In genomic region chr2:101027852-101028251, GRCh38 we compare ENCODE assay signal across 7 cellular contexts.
"Had no signal": no experiment of that assay in that cellular context is flagged by ENCODE, and none has a peak within 500 bp of the region (broad histone marks: within the 10 kb centered on the region; RNA-seq: fewer than 3 reads in every experiment).

No MANE protein-coding gene starts in this region.

- H3K4me2 ChIP-seq: GM23338 had no signal

- H3K4me3 ChIP-seq: GM23338 had no signal

- DNase-seq: H9, HCEC 1CT had no signal

- H3K27me3 Mint-ChIP-seq: IgD-negative memory B cell had no signal

- FAIRE-seq: H1, H54, HTR-8/SVneo had no signal

- H2AFZ ChIP-seq: GM23338 had no signal

- H3K27ac Mint-ChIP-seq: GM23338, IgD-negative memory B cell had no signal

- H3K9me3 Mint-ChIP-seq: GM23338, IgD-negative memory B cell had no signal

- H3K36me3 Mint-ChIP-seq: IgD-negative memory B cell had no signal

- H3K4me3 Mint-ChIP-seq: GM23338, H9, IgD-negative memory B cell had no signal
